Comparison of ENCODE assay signal across 8 cellular contexts in the genomic region with DNA sequence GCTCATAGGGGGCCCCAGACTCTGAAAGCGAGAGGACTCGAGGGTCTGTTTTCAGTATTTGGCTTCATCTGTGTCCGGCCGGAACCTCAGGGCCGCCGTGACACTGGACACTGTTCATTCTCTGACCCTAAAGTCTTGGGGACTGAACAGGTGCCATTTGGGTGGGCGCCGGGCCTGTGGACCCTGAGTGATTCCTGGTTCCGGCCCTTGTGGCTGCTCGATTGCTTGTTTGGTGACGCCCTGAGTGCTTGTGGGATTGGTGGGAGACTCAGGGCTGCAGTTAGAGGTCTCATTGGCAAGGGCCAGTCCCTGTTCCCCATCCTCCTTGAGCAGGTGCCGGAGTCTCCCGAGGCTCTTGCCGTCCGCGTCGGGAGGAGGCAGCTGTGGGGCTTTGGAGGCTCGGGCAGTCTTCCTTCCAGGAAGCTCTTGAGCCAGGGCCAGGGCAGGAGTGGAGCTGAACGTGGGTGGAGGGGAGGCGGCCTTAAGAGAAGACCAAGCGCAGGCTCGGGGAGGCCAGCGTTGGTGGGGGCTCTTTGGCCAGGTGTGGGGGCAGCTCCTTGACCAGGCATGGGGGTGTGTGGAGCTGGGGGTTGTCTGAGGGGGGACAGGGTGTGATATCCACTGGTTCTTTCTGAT. TPM values are rescaled to one million over a fixed set of nuclear protein-coding genes. Genes with fewer than 3 reads are reported as not detected.
DNase-seq lines count a peak whose midpoint lies in the region; ATAC-seq and FAIRE-seq lines count a peak whose summit lies in the region.

No MANE protein-coding gene starts in this region.

- in situ Hi-C loops in GM23248 (cut with MboI): no loop called here

- no peaks in the 10 kb centered on the region for H3K27me3 Mint-ChIP-seq in activated naive CD8-positive, alpha-beta T cell treated with anti-CD3 and anti-CD28 coated beads for 36 hours

- peak overlapping the region; percentile 84 for H3K27ac Mint-ChIP-seq in activated naive CD8-positive, alpha-beta T cell treated with anti-CD3 and anti-CD28 coated beads for 36 hours

- H3K4me3 Mint-ChIP-seq in activated naive CD8-positive, alpha-beta T cell treated with anti-CD3 and anti-CD28 coated beads for 36 hours: peak overlapping the region; percentile 79

- H3K9me3 ChIP-seq in GM23248 (ENCODE audit: low read depth): no peaks in the 10 kb centered on the region

- peaks cover 24% of the 10 kb centered on the region; the same call in 1 of the 2 replicates for H3K36me3 ChIP-seq in GM23248 (ENCODE audit: low read depth)

- ATAC-seq in left cardiac atrium: peak in 1 of 2 donors; percentile 16

- WGBS in GM23248 (ENCODE audit: low coverage in 1 of 2, low lambda C conversion rate in 2 of 2, missing lambda C conversion rate in 2 of 2), 2 experiments: 35 to 37% methylated on average over 23 of the region's 23 CpGs

- peak overlapping the region; percentile 98 for H3K4me2 ChIP-seq in GM23248 (ENCODE audit: unreplicated experiment)

- peaks cover 28% of the 10 kb centered on the region for H3K4me1 Mint-ChIP-seq in activated naive CD8-positive, alpha-beta T cell treated with anti-CD3 and anti-CD28 coated beads for 36 hours

- no peak for FAIRE-seq in GM19239 (lab: Jason Lieb, UNC)

- peaks cover 30% of the 10 kb centered on the region for H4K20me1 ChIP-seq in GM23248 (ENCODE audit: insufficient read depth)

- H3K27me3 ChIP-seq in GM23248 (replicated peaks; ENCODE audit: insufficient read depth): no peaks in the 10 kb centered on the region

- intact Hi-C loops in left cardiac atrium (cut with DNase I): no loop called here

- H3K9ac ChIP-seq in GM23248: peak overlapping the region; percentile 94

- peaks cover 9% of the 10 kb centered on the region for H3F3A ChIP-seq in GM23248 (ENCODE audit: insufficient read depth)

- DNase-seq in GM23248 (peak; percentile 73), left cardiac atrium (peak; percentile 66), skeletal muscle cell (ENCODE audit: low read depth) (no peak), T-helper 9 cell (no peak), superior temporal gyrus (ENCODE audit: extremely low spot score) (no peak), GM19239 (ENCODE audit: insufficient read length, low spot score) (no peak)
- no peak for DNase-seq in activated naive CD8-positive, alpha-beta T cell treated with anti-CD3 and anti-CD28 coated beads for 36 hours
- DNase-seq in activated CD4-positive, alpha-beta T cell treated with anti-CD3 and anti-CD28 coated beads, Interleukin-2, amount 50 U/mL, for 48 hours: no peak

- H3K27ac ChIP-seq in GM23248: peak overlapping the region; percentile 25; the same call in 1 of the 2 replicates

- peaks cover 91% of the 10 kb centered on the region for H3K79me2 ChIP-seq in GM23248 (ENCODE audit: insufficient read depth)

- peak overlapping the region; percentile 86 for H3K4me3 ChIP-seq in GM23248
- peak overlapping the region; percentile 27 for H3K4me3 ChIP-seq in skeletal muscle cell (ENCODE audit: low read depth, low read length)

- no peak overlapping the region for H2AFZ ChIP-seq in GM23248

- peaks cover 27% of the 10 kb centered on the region for H3K4me1 ChIP-seq in GM23248 (ENCODE audit: insufficient read depth)

- no peaks in the 10 kb centered on the region for H3K9me3 Mint-ChIP-seq in activated naive CD8-positive, alpha-beta T cell treated with anti-CD3 and anti-CD28 coated beads for 36 hours

- H3K9me2 ChIP-seq in GM23248 (ENCODE audit: insufficient read depth): no peaks in the 10 kb centered on the region

- H3K36me3 Mint-ChIP-seq in activated naive CD8-positive, alpha-beta T cell treated with anti-CD3 and anti-CD28 coated beads for 36 hours: peaks cover 53% of the 10 kb centered on the region

RNA-seq across cellular contexts. Expression of gene PTBP1, which starts 4.7 kb away (rescaled TPM):
- total RNA-seq in GM23248 (2014; rRNA removed; shearing (Covaris generic)): 175 and 194 TPM in 2 replicates
- 157 and 160 TPM in 2 replicates for polyA plus RNA-seq in GM23248 (2016; fragmentation: Nextera tagmentation; extraction: Ambion mirVana)
- total RNA-seq in activated naive CD8-positive, alpha-beta T cell treated with anti-CD3 and anti-CD28 coated beads for 36 hours: 100 to 1,000 TPM; 799 to 818 TPM
- total RNA-seq in left cardiac atrium: 100 to 1,000 TPM in 1 of 2 donors, 10 to 100 TPM in 1; 90.1 to 131 TPM

RNA-seq across cellular contexts. Expression of gene PLPPR3, which starts 19.8 kb away (rescaled TPM):
- 0.32 TPM in 1 of 2 replicates, not detected in the other for total RNA-seq in GM23248 (2014; rRNA removed; shearing (Covaris generic))
- polyA plus RNA-seq in GM23248 (2016; fragmentation: Nextera tagmentation; extraction: Ambion mirVana): not detected in 2 replicates
- not detected for total RNA-seq in activated naive CD8-positive, alpha-beta T cell treated with anti-CD3 and anti-CD28 coated beads for 36 hours
- under 1 TPM; 0.21 to 0.27 TPM for total RNA-seq in left cardiac atrium

RNA-seq across cellular contexts. Expression of gene AZU1, which starts 25.7 kb away (rescaled TPM):
- not detected in 2 replicates for total RNA-seq in GM23248 (2014; rRNA removed; shearing (Covaris generic))
- polyA plus RNA-seq in GM23248 (2016; fragmentation: Nextera tagmentation; extraction: Ambion mirVana): not detected in 2 replicates
- total RNA-seq in activated naive CD8-positive, alpha-beta T cell treated with anti-CD3 and anti-CD28 coated beads for 36 hours: not detected
- under 1 TPM in 1 of 2 donors, not detected in 1; 0.18 TPM for total RNA-seq in left cardiac atrium

RNA-seq across cellular contexts. Expression of gene PRTN3, which starts 38.8 kb away (rescaled TPM):
- total RNA-seq in GM23248 (2014; rRNA removed; shearing (Covaris generic)): not detected in 2 replicates
- polyA plus RNA-seq in GM23248 (2016; fragmentation: Nextera tagmentation; extraction: Ambion mirVana): not detected in 2 replicates
- total RNA-seq in activated naive CD8-positive, alpha-beta T cell treated with anti-CD3 and anti-CD28 coated beads for 36 hours: not detected
- not detected for total RNA-seq in left cardiac atrium

RNA-seq across cellular contexts. Expression of gene ELANE, which starts 50.1 kb away (rescaled TPM):
- total RNA-seq in GM23248 (2014; rRNA removed; shearing (Covaris generic)): 1.4 TPM in 1 of 2 replicates, not detected in the other
- polyA plus RNA-seq in GM23248 (2016; fragmentation: Nextera tagmentation; extraction: Ambion mirVana): 0.20 and 0.34 TPM in 2 replicates
- not detected for total RNA-seq in activated naive CD8-positive, alpha-beta T cell treated with anti-CD3 and anti-CD28 coated beads for 36 hours
- total RNA-seq in left cardiac atrium: 1 to 10 TPM; 1.5 to 2.4 TPM

Comparison
In these comparisons a context has a peak if more than half of its experiments do, and no peak if none do; other contexts are left out.
1. DNase-seq: peak in GM23248 (single experiment) and left cardiac atrium (single experiment); none in activated naive CD8-positive, alpha-beta T cell treated with anti-CD3 and anti-CD28 coated beads for 36 hours (single experiment), skeletal muscle cell (single experiment), T-helper 9 cell (single experiment), superior temporal gyrus (single experiment), GM19239 (single experiment) and activated CD4-positive, alpha-beta T cell treated with anti-CD3 and anti-CD28 coated beads, Interleukin-2, amount 50 U/mL, for 48 hours (0 of 2).